8 cellular contexts compared by ENCODE assay signal in genomic region chr9:128192601-128193371, GRCh38. TPM values are rescaled to one million over a fixed set of nuclear protein-coding genes. Genes with fewer than 3 reads are reported as not detected.
DNase-seq lines count a peak whose midpoint lies in the region; TF ChIP-seq lines count a peak whose summit lies in the region.

No MANE protein-coding gene starts in this region.

- H3K4ac ChIP-seq in mesenchymal stem cell (ENCODE audit: low read depth in 1 of 2, low read length in 2 of 2), result peak overlapping the region in 1 of 2 experiments; percentile 43

- no peak overlapping the region for H3K4me3 ChIP-seq in MM.1S (ENCODE audit: low read length)
- no peak overlapping the region for H3K4me3 ChIP-seq in effector memory CD4-positive, alpha-beta T cell (ENCODE audit: insufficient read depth, low read depth, low read length, poor library complexity, severe bottlenecking)
- H3K4me3 ChIP-seq in mesenchymal stem cell (ENCODE audit: insufficient read depth in 1 of 2, low read depth in 1 of 2, low read length in 2 of 2), result peak overlapping the region in 1 of 2 experiments; percentile 97
- peak overlapping the region in 2 of 3 donors; percentile 15 to 82 for H3K4me3 ChIP-seq in thyroid gland (replicated peaks in 1 of 3)

- peaks cover 28% of the 10 kb centered on the region for H3K36me3 Mint-ChIP-seq in activated T-cell treated with anti-CD3 and anti-CD28 coated beads, Interleukin-2, amount 50 U/mL, for 24 hours (ENCODE audit: low read depth)

- no peak overlapping the region for H2AK5ac ChIP-seq in mesenchymal stem cell (ENCODE audit: low read length, severe bottlenecking)

- no peaks in the 10 kb centered on the region for H3K36me3 ChIP-seq in MM.1S (replicated peaks; ENCODE audit: insufficient read depth, low read length)
- peaks cover 5% of the 10 kb centered on the region for H3K36me3 ChIP-seq in effector memory CD4-positive, alpha-beta T cell (ENCODE audit: control insufficient read depth, insufficient read depth, low read length)
- peaks cover 22 to 28% of the 10 kb centered on the region in 2 experiments for H3K36me3 ChIP-seq in mesenchymal stem cell (ENCODE audit: control insufficient read depth in 1 of 2, insufficient read depth in 2 of 2, low read depth in 1 of 2, low read length in 2 of 2)
- H3K36me3 ChIP-seq in thyroid gland, result no peaks in the 10 kb centered on the region

- H3K4me1 ChIP-seq in MM.1S (ENCODE audit: low read length) (peaks cover 6% of the 10 kb centered on the region; the same call in 1 of the 2 replicates), mesenchymal stem cell (ENCODE audit: control insufficient read depth, insufficient read depth, low read depth, low read length) (peaks cover 18% of the 10 kb centered on the region), thyroid gland (peaks cover 10 to 16% of the 10 kb centered on the region in 2 donors)
- peaks cover 19% of the 10 kb centered on the region for H3K4me1 ChIP-seq in effector memory CD4-positive, alpha-beta T cell (ENCODE audit: control insufficient read depth, insufficient read depth, low read length, poor library complexity, severe bottlenecking)

- H4K8ac ChIP-seq in mesenchymal stem cell (ENCODE audit: low read length), result peak overlapping the region; percentile 77

- TF ChIP-seq POLR2A in thyroid gland (IDR thresholded peaks at IDR 0.05), result peak in 1 of 2 donors; percentile 73

- H3K4me1 Mint-ChIP-seq in activated T-cell treated with anti-CD3 and anti-CD28 coated beads, Interleukin-2, amount 50 U/mL, for 24 hours (ENCODE audit: low read depth), result peaks cover 36% of the 10 kb centered on the region

- H3K9me2 ChIP-seq in MM.1S (replicated peaks; ENCODE audit: insufficient read depth, low read length), result no peaks in the 10 kb centered on the region

- peaks cover 15% of the 10 kb centered on the region for H3K79me1 ChIP-seq in mesenchymal stem cell (replicated peaks; ENCODE audit: low read length, poor library complexity, severe bottlenecking)

- no peak overlapping the region for H3K23ac ChIP-seq in mesenchymal stem cell (ENCODE audit: low read length in 2 of 2)

- H2BK15ac ChIP-seq in mesenchymal stem cell (ENCODE audit: low read depth, poor library complexity, severe bottlenecking), result no peak overlapping the region

- peak overlapping the region; percentile 41; the same call in 1 of the 2 replicates for H3K4me2 ChIP-seq in MM.1S (ENCODE audit: low read depth, low read length)
- H3K4me2 ChIP-seq in mesenchymal stem cell (ENCODE audit: low read length, poor library complexity, severe bottlenecking), result no peak overlapping the region

- H3F3A ChIP-seq in MM.1S (ENCODE audit: insufficient read depth, low read length), result peaks cover 8% of the 10 kb centered on the region; the same call in 1 of the 2 replicates

- peak; percentile 48 for DNase-seq in activated T-cell treated with anti-CD3 and anti-CD28 coated beads for 24 hours (ENCODE audit: low read depth)
- no peak for DNase-seq in activated T-cell treated with anti-CD3 and anti-CD28 coated beads, Interleukin-2, amount 50 U/mL, for 24 hours
- DNase-seq in MM.1S, result peak; percentile 61
- DNase-seq in SW480 (ENCODE audit: low spot score), result peak; percentile 97
- peak in 2 of 3 donors; percentile 18 to 33 for DNase-seq in effector memory CD4-positive, alpha-beta T cell
- DNase-seq in mesenchymal stem cell, result no peak
- DNase-seq in thyroid gland, result peak; percentile 90 to 91
- no peak for DNase-seq in OCI-M2 (lab: John Stamatoyannopoulos, UW; ENCODE audit: unreplicated experiment)

- H3K9me3 ChIP-seq in MM.1S (replicated peaks; ENCODE audit: insufficient read depth, low read length) (no peaks in the 10 kb centered on the region), mesenchymal stem cell (ENCODE audit: control insufficient read depth, low read length) (no peaks in the 10 kb centered on the region), thyroid gland (no peaks in the 10 kb centered on the region)
- no peaks in the 10 kb centered on the region for H3K9me3 ChIP-seq in effector memory CD4-positive, alpha-beta T cell (ENCODE audit: control insufficient read depth, low read length)

- WGBS in mesenchymal stem cell, result 92% methylated on average over 56 of the region's 56 CpGs
- WGBS in thyroid gland, 2 donors, result 16 to 33% methylated on average over 29 to 34 of the region's 56 CpGs

- no peaks in the 10 kb centered on the region for H3K27me3 Mint-ChIP-seq in activated T-cell treated with anti-CD3 and anti-CD28 coated beads, Interleukin-2, amount 50 U/mL, for 24 hours

- H3K27me3 ChIP-seq in MM.1S (replicated peaks; ENCODE audit: insufficient read depth, low read length) (no peaks in the 10 kb centered on the region), mesenchymal stem cell (ENCODE audit: control insufficient read depth in 1 of 2, insufficient read depth in 1 of 2, low read length in 2 of 2) (no peaks in the 10 kb centered on the region), thyroid gland (no peaks in the 10 kb centered on the region)
- no peaks in the 10 kb centered on the region for H3K27me3 ChIP-seq in effector memory CD4-positive, alpha-beta T cell (replicated peaks; ENCODE audit: control insufficient read depth, insufficient read depth, low read length, poor library complexity, severe bottlenecking)

- H2BK120ac ChIP-seq in mesenchymal stem cell (ENCODE audit: low read depth, low read length), result no peak overlapping the region

- no peak overlapping the region for H4K91ac ChIP-seq in mesenchymal stem cell (ENCODE audit: low read length)

- no peak overlapping the region for H3K14ac ChIP-seq in mesenchymal stem cell (ENCODE audit: low read length in 2 of 2)

- H3K18ac ChIP-seq in mesenchymal stem cell (ENCODE audit: low read depth in 1 of 2, low read length in 2 of 2), result no peak overlapping the region

- H3K4me3 Mint-ChIP-seq in activated T-cell treated with anti-CD3 and anti-CD28 coated beads, Interleukin-2, amount 50 U/mL, for 24 hours, result no peak overlapping the region

- H4K20me1 ChIP-seq in MM.1S (ENCODE audit: insufficient read depth, low read length), result no peaks in the 10 kb centered on the region

- H3K27ac Mint-ChIP-seq in activated T-cell treated with anti-CD3 and anti-CD28 coated beads, Interleukin-2, amount 50 U/mL, for 24 hours, result no peak overlapping the region

- TF ChIP-seq CTCF in MM.1S (IDR thresholded peaks at IDR 0.05; ENCODE audit: low read length) (peak; percentile 41), thyroid gland (IDR thresholded peaks at IDR 0.05) (peak in 2 of 6 experiments; percentile 32 to 64)

- H3K27ac ChIP-seq in MM.1S (ENCODE audit: low read length) (no peak overlapping the region), mesenchymal stem cell (ENCODE audit: low read length, poor library complexity, severe bottlenecking) (no peak overlapping the region), thyroid gland (peak overlapping the region; percentile 66 to 75 (median 74))
- H3K27ac ChIP-seq in effector memory CD4-positive, alpha-beta T cell (ENCODE audit: insufficient read depth, low read length, poor library complexity, severe bottlenecking), result no peak overlapping the region

- H3K9ac ChIP-seq in MM.1S (ENCODE audit: low read length) (no peak overlapping the region), mesenchymal stem cell (ENCODE audit: low read length) (peak overlapping the region; percentile 96)

- H2BK12ac ChIP-seq in mesenchymal stem cell (ENCODE audit: low read length in 2 of 2), result peak overlapping the region in 1 of 2 experiments; percentile 74

- peaks cover 17% of the 10 kb centered on the region for H3K79me2 ChIP-seq in MM.1S (ENCODE audit: low read length)

- H2AFZ ChIP-seq in MM.1S (ENCODE audit: low read length) (0 out of 2 replicates have a peak overlapping the region, but pooled peaks have one; percentile 35), mesenchymal stem cell (ENCODE audit: low read depth, low read length) (no peak overlapping the region)

- no peaks in the 10 kb centered on the region for H3K9me3 Mint-ChIP-seq in activated T-cell treated with anti-CD3 and anti-CD28 coated beads, Interleukin-2, amount 50 U/mL, for 24 hours

- H2BK5ac ChIP-seq in mesenchymal stem cell (ENCODE audit: low read depth, low read length, poor library complexity, severe bottlenecking), result no peak overlapping the region

- intact Hi-C loops in thyroid gland (cut with DNase I), result no loop called here

RNA-seq across cellular contexts. Expression of gene CIZ1, which starts 1.4 kb away (rescaled TPM):
- 148 TPM for polyA plus RNA-seq in mesenchymal stem cell (2013, experiment 1 of 2)
- 145 TPM for polyA plus RNA-seq in mesenchymal stem cell (2013, experiment 2 of 2)
- 10 to 100 TPM; 47.8 to 58.5 (median 52.7) TPM for total RNA-seq in thyroid gland

RNA-seq across cellular contexts. Expression of gene DNM1, which starts 10.4 kb away (rescaled TPM):
- 5.9 TPM for polyA plus RNA-seq in mesenchymal stem cell (2013, experiment 1 of 2)
- polyA plus RNA-seq in mesenchymal stem cell (2013, experiment 2 of 2), result 5.2 TPM
- 1 to 10 TPM; 4.7 to 9.2 (median 5.4) TPM for total RNA-seq in thyroid gland

RNA-seq across cellular contexts. Expression of gene BBLN, which starts 32.7 kb away (rescaled TPM):
- polyA plus RNA-seq in mesenchymal stem cell (2013, experiment 1 of 2), result 68.0 TPM
- polyA plus RNA-seq in mesenchymal stem cell (2013, experiment 2 of 2), result 68.2 TPM
- total RNA-seq in thyroid gland, result 100 to 1,000 TPM in 3 of 4 donors, 10 to 100 TPM in 1; 98.1 to 204 (median 172) TPM

RNA-seq across cellular contexts. Expression of gene LCN2, which starts 43.5 kb away (rescaled TPM):
- polyA plus RNA-seq in mesenchymal stem cell (2013, experiment 1 of 2), result not detected
- polyA plus RNA-seq in mesenchymal stem cell (2013, experiment 2 of 2), result not detected
- total RNA-seq in thyroid gland, result 10 to 100 TPM in 1 of 4 donors, 1 to 10 TPM in 2, under 1 TPM in 1; 0.45 to 10.6 (median 2.5) TPM

Comparison
In these comparisons a context has a peak if more than half of its experiments do, and no peak if none do; other contexts are left out.
1. DNase-seq: peak in activated T-cell treated with anti-CD3 and anti-CD28 coated beads for 24 hours (single experiment), MM.1S (single experiment), SW480 (single experiment), effector memory CD4-positive, alpha-beta T cell (2 of 3) and thyroid gland (2 of 2); none in activated T-cell treated with anti-CD3 and anti-CD28 coated beads, Interleukin-2, amount 50 U/mL, for 24 hours (single experiment), mesenchymal stem cell (single experiment) and OCI-M2 (single experiment).
2. H3K27ac ChIP-seq: peak in thyroid gland (3 of 3); none in MM.1S (single experiment), effector memory CD4-positive, alpha-beta T cell (single experiment) and mesenchymal stem cell (single experiment).
3. H3K4me3 ChIP-seq: peak in thyroid gland (2 of 3); none in MM.1S (single experiment) and effector memory CD4-positive, alpha-beta T cell (single experiment).